ENCODE assay signal across 1 cellular context in genomic region chr1:112575154-112575804, GRCh38.
TF ChIP-seq lines count a peak whose summit lies in the region.

No MANE protein-coding gene starts in this region.

TF ChIP-seq in K562, 482 proteins besides CTCF, POLR2A, EP300 and RAD21 (continued from another document and continues in another):
- TF ChIP-seq MYC (IDR thresholded peaks at IDR 0.05; ENCODE audit: low read depth, low read length): peak; percentile 71
- TF ChIP-seq MYC (CRISPR knock-in tag; IDR thresholded peaks at IDR 0.05; ENCODE audit: borderline replicate concordance, low read depth): no peak
- TF ChIP-seq, protein P1, sequence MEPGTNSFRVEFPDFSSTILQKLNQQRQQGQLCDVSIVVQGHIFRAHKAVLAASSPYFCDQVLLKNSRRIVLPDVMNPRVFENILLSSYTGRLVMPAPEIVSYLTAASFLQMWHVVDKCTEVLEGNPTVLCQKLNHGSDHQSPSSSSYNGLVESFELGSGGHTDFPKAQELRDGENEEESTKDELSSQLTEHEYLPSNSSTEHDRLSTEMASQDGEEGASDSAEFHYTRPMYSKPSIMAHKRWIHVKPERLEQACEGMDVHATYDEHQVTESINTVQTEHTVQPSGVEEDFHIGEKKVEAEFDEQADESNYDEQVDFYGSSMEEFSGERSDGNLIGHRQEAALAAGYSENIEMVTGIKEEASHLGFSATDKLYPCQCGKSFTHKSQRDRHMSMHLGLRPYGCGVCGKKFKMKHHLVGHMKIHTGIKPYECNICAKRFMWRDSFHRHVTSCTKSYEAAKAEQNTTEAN (CRISPR knock-in tag; IDR thresholded peaks at IDR 0.05): no peak
- no peak for TF ChIP-seq PBX2 (CRISPR knock-in tag; IDR thresholded peaks at IDR 0.05; ENCODE audit: low read depth)
- TF ChIP-seq PBX2 (tag; conservative IDR thresholded peaks at IDR 0.05; ENCODE audit: low read depth): peak; percentile 70
- no peak for TF ChIP-seq ZBTB11 (CRISPR knock-in tag; IDR thresholded peaks at IDR 0.05)
- peak; percentile 78; the same call in 1 of the 2 replicates for TF ChIP-seq ZNF764 (CRISPR knock-in tag; IDR thresholded peaks at IDR 0.05; ENCODE audit: low read depth)
- no peak for TF ChIP-seq ZNF121 (CRISPR knock-in tag; conservative IDR thresholded peaks at IDR 0.05)
- 0 out of 4 replicates have a peak, but pooled peaks of 1 of the 2 experiments have one; percentile 35 for TF ChIP-seq ZNF318 (IDR thresholded peaks at IDR 0.05; ENCODE audit: borderline replicate concordance in 1 of 2, low read depth in 1 of 2)
- TF ChIP-seq C11orf30 (IDR thresholded peaks at IDR 0.05; ENCODE audit: low read depth): peak; percentile 40; the same call in 1 of the 2 replicates
- TF ChIP-seq ZNF444 (CRISPR knock-in tag; IDR thresholded peaks at IDR 0.05): no peak
- no peak for TF ChIP-seq TCF15 (CRISPR knock-in tag; IDR thresholded peaks at IDR 0.05)
- TF ChIP-seq TEAD1 (CRISPR knock-in tag; IDR thresholded peaks at IDR 0.05): no peak
- TF ChIP-seq, protein P2, sequence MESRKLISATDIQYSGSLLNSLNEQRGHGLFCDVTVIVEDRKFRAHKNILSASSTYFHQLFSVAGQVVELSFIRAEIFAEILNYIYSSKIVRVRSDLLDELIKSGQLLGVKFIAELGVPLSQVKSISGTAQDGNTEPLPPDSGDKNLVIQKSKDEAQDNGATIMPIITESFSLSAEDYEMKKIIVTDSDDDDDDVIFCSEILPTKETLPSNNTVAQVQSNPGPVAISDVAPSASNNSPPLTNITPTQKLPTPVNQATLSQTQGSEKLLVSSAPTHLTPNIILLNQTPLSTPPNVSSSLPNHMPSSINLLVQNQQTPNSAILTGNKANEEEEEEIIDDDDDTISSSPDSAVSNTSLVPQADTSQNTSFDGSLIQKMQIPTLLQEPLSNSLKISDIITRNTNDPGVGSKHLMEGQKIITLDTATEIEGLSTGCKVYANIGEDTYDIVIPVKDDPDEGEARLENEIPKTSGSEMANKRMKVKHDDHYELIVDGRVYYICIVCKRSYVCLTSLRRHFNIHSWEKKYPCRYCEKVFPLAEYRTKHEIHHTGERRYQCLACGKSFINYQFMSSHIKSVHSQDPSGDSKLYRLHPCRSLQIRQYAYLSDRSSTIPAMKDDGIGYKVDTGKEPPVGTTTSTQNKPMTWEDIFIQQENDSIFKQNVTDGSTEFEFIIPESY (CRISPR knock-in tag; IDR thresholded peaks at IDR 0.05): peak; percentile 42; the same call in 1 of the 2 replicates
- no peak for TF ChIP-seq RBM17 (IDR thresholded peaks at IDR 0.05; ENCODE audit: borderline replicate concordance, low read depth, low read length)
- TF ChIP-seq, protein P3, sequence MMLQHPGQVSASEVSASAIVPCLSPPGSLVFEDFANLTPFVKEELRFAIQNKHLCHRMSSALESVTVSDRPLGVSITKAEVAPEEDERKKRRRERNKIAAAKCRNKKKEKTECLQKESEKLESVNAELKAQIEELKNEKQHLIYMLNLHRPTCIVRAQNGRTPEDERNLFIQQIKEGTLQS (IDR thresholded peaks at IDR 0.05): peak; percentile 99
- TF ChIP-seq, protein P3 (CRISPR knock-in tag; conservative IDR thresholded peaks at IDR 0.05): peak; percentile 73; the same call in 1 of the 2 replicates
- TF ChIP-seq GTF2A2 (tag; IDR thresholded peaks at IDR 0.05): no peak
- TF ChIP-seq ARNT (IDR thresholded peaks at IDR 0.05): peak in 1 of 2 experiments; percentile 76; a peak in 1 of 4 replicates
- no peak for TF ChIP-seq ZNF384 (IDR thresholded peaks at IDR 0.05; ENCODE audit: low read depth, low read length)
- TF ChIP-seq SMARCE1 (IDR thresholded peaks at IDR 0.05): peak; percentile 93
- no peak for TF ChIP-seq ZNF12 (CRISPR knock-in tag; IDR thresholded peaks at IDR 0.05)
- TF ChIP-seq, protein P4, sequence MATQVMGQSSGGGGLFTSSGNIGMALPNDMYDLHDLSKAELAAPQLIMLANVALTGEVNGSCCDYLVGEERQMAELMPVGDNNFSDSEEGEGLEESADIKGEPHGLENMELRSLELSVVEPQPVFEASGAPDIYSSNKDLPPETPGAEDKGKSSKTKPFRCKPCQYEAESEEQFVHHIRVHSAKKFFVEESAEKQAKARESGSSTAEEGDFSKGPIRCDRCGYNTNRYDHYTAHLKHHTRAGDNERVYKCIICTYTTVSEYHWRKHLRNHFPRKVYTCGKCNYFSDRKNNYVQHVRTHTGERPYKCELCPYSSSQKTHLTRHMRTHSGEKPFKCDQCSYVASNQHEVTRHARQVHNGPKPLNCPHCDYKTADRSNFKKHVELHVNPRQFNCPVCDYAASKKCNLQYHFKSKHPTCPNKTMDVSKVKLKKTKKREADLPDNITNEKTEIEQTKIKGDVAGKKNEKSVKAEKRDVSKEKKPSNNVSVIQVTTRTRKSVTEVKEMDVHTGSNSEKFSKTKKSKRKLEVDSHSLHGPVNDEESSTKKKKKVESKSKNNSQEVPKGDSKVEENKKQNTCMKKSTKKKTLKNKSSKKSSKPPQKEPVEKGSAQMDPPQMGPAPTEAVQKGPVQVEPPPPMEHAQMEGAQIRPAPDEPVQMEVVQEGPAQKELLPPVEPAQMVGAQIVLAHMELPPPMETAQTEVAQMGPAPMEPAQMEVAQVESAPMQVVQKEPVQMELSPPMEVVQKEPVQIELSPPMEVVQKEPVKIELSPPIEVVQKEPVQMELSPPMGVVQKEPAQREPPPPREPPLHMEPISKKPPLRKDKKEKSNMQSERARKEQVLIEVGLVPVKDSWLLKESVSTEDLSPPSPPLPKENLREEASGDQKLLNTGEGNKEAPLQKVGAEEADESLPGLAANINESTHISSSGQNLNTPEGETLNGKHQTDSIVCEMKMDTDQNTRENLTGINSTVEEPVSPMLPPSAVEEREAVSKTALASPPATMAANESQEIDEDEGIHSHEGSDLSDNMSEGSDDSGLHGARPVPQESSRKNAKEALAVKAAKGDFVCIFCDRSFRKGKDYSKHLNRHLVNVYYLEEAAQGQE (CRISPR knock-in tag; IDR thresholded peaks at IDR 0.05; ENCODE audit: low read depth): no peak
- no peak for TF ChIP-seq PURB (CRISPR knock-in tag; IDR thresholded peaks at IDR 0.05; ENCODE audit: low read depth)
- TF ChIP-seq SREBF2 (CRISPR knock-in tag; IDR thresholded peaks at IDR 0.05): no peak
- TF ChIP-seq FOS (IDR thresholded peaks at IDR 0.05; ENCODE audit: extremely low read depth, insufficient read length): peak; percentile 76
- TF ChIP-seq ATF7 (IDR thresholded peaks at IDR 0.05): peak; percentile 87
- TF ChIP-seq ZBTB1 (CRISPR knock-in tag; IDR thresholded peaks at IDR 0.05; ENCODE audit: borderline replicate concordance, low read depth): no peak
- TF ChIP-seq, protein P5, sequence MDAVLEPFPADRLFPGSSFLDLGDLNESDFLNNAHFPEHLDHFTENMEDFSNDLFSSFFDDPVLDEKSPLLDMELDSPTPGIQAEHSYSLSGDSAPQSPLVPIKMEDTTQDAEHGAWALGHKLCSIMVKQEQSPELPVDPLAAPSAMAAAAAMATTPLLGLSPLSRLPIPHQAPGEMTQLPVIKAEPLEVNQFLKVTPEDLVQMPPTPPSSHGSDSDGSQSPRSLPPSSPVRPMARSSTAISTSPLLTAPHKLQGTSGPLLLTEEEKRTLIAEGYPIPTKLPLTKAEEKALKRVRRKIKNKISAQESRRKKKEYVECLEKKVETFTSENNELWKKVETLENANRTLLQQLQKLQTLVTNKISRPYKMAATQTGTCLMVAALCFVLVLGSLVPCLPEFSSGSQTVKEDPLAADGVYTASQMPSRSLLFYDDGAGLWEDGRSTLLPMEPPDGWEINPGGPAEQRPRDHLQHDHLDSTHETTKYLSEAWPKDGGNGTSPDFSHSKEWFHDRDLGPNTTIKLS (IDR thresholded peaks at IDR 0.05; ENCODE audit: borderline replicate concordance, low read depth): no peak
